2 cellular contexts compared by ENCODE assay signal in genomic region chr3:48847053-48847585, GRCh38.
TF ChIP-seq lines count a peak whose summit lies in the region.

No MANE protein-coding gene starts in this region.

TF ChIP-seq in IMR-90, 13 proteins besides CTCF, POLR2A, EP300 and RAD21:
- peak; percentile 79 for TF ChIP-seq MXI1 (IDR thresholded peaks at IDR 0.05; ENCODE audit: borderline replicate concordance, low read depth, low read length)
- TF ChIP-seq SMC3 (IDR thresholded peaks at IDR 0.05; ENCODE audit: low read depth, low read length): 0 out of 2 replicates have a peak, but pooled peaks have one; percentile 5
- no peak for TF ChIP-seq RFX5 (IDR thresholded peaks at IDR 0.05; ENCODE audit: low read depth, low read length)
- peak; percentile 81 for TF ChIP-seq BHLHE40 (IDR thresholded peaks at IDR 0.05; ENCODE audit: low read depth, low read length)
- TF ChIP-seq, protein P1, sequence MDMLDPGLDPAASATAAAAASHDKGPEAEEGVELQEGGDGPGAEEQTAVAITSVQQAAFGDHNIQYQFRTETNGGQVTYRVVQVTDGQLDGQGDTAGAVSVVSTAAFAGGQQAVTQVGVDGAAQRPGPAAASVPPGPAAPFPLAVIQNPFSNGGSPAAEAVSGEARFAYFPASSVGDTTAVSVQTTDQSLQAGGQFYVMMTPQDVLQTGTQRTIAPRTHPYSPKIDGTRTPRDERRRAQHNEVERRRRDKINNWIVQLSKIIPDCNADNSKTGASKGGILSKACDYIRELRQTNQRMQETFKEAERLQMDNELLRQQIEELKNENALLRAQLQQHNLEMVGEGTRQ (IDR thresholded peaks at IDR 0.05; ENCODE audit: low read depth, low read length): no peak
- TF ChIP-seq ELK1 (IDR thresholded peaks at IDR 0.05; ENCODE audit: borderline replicate concordance, low read depth, low read length): no peak
- TF ChIP-seq CEBPB (IDR thresholded peaks at IDR 0.05; ENCODE audit: low read depth, low read length): no peak

TF ChIP-seq in neural cell, 6 proteins besides CTCF, POLR2A, EP300 and RAD21:
- TF ChIP-seq SMC3 (conservative IDR thresholded peaks at IDR 0.05; ENCODE audit: poor library complexity): no peak
- peak; percentile 43 for TF ChIP-seq POLR2AphosphoS5 (IDR thresholded peaks at IDR 0.05)
- peak; percentile 65 for TF ChIP-seq MXI1 (conservative IDR thresholded peaks at IDR 0.05; ENCODE audit: poor library complexity, severe bottlenecking)
